In the genomic region with DNA sequence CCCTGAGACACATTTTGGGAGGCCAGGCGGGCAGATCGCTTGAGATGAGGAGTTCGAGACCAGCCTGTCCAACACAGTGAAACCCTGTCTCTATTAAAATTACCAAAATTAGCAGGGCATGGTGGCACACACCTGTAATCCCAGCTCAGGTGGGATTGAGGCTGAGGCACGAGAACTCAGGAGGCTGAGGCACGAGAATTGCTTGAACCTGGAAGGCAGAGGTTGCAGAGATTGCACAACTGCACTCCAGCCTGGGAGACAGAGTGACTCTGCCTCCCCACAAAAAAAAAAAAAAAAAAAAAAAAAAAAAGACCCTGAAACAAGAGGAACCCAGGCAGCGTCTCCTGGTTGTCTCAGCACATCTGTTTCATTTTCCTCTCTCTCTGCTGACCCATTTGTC, we compare ENCODE assay signal across 20 cellular contexts. TPM values are rescaled to one million over a fixed set of nuclear protein-coding genes. Genes with fewer than 3 reads are reported as not detected.
DNase-seq lines count a peak whose midpoint lies in the region; ATAC-seq, FAIRE-seq and TF ChIP-seq lines count a peak whose summit lies in the region.
"Had no signal": no experiment of that assay in that cellular context is flagged by ENCODE, and none has a peak within 500 bp of the region (broad histone marks: within the 10 kb centered on the region; RNA-seq: fewer than 3 reads in every experiment).

No MANE protein-coding gene starts in this region.

- POLR2A ChIA-PET in IMR-90 (lab: Charles Lee; ENCODE audit: unreplicated experiment), result no interaction called here
- POLR2A ChIA-PET in H1 (lab: Charles Lee; ENCODE audit: partially characterized antibody), result interaction anchor here (0.9 kb wide), 1 partner anchor 9 kb away, joined by 3 read pairs; no protein-coding TSS in a partner anchor

- dilution Hi-C loops in IMR-90 (cut with HindIII; ENCODE audit: low sequenced_read_pairs, unreplicated experiment), result no loop called here

- ATAC-seq in IMR-90 (ENCODE audit: low read depth), result no peak
- no peak for ATAC-seq in GM21390 (IDR thresholded peaks at IDR 0.05; ENCODE audit: unreplicated experiment)
- ATAC-seq: GM12878, PC-3 had no signal

- TF ChIP-seq CTCF in IMR-90 (conservative IDR thresholded peaks at IDR 0.05; ENCODE audit: low read depth, low read length), result no peak
- no peak for TF ChIP-seq CTCF in H1 (IDR thresholded peaks at IDR 0.05; ENCODE audit: control extremely low read depth in 1 of 3, insufficient read depth in 1 of 3, low read depth in 1 of 3, low read length in 3 of 3)
- no peak for TF ChIP-seq CTCF in progenitor cell of endocrine pancreas (IDR thresholded peaks at IDR 0.05; ENCODE audit: unreplicated experiment)

- no peak for TF ChIP-seq POLR2A in IMR-90 (IDR thresholded peaks at IDR 0.05; ENCODE audit: low read depth, low read length)
- TF ChIP-seq POLR2A in H1 (IDR thresholded peaks at IDR 0.05; ENCODE audit: control extremely low read depth in 1 of 2, low read depth in 2 of 2, low read length in 2 of 2), result no peak

- H3K27ac ChIP-seq in IMR-90 (ENCODE audit: insufficient read depth, low read length), result no peak overlapping the region
- no peak overlapping the region for H3K27ac ChIP-seq in H1 (ENCODE audit: low read depth, low read length)
- H3K27ac ChIP-seq: BLaER1, RWPE1 had no signal

- H4K8ac ChIP-seq in IMR-90 (ENCODE audit: low read depth in 2 of 2, low read length in 2 of 2) (no peak overlapping the region), H1 (ENCODE audit: extremely low read depth, insufficient read depth, low read length) (peak overlapping the region; percentile 3; the same call in 1 of the 2 replicates)

- H3K23ac ChIP-seq in IMR-90 (ENCODE audit: low read depth, low read length) (no peak overlapping the region), H1 (ENCODE audit: insufficient read length) (no peak overlapping the region)

- H3K18ac ChIP-seq in IMR-90 (ENCODE audit: low read depth, low read length), result no peak overlapping the region
- no peak overlapping the region for H3K18ac ChIP-seq in H1 (ENCODE audit: extremely low read depth, low read length)

- 100% methylated on average over 3 of the region's 6 CpGs; no CpG with 5 or more reads in 1 of the 2 experiments for WGBS in IMR-90 (ENCODE audit: extremely low coverage in 2 of 2, insufficient read length in 1 of 2), 2 experiments
- whole genome bisulfite sequencing in H1 (ENCODE audit: extremely low coverage in 1 of 2, insufficient coverage in 1 of 2, insufficient read length in 1 of 2, insufficient replicate concordance in 2 of 2, low coverage in 1 of 2, low lambda C conversion rate in 2 of 2, missing lambda C conversion rate in 1 of 2), 2 experiments, result 88% methylated on average over 6 of the region's 6 CpGs; no CpG with 5 or more reads in 1 of the 2 experiments

- H3K9me3 ChIP-seq in IMR-90 (ENCODE audit: control insufficient read depth, insufficient read depth, low read length) (no peaks in the 10 kb centered on the region), H1 (ENCODE audit: insufficient read depth in 2 of 2, low read depth in 1 of 2, low read length in 1 of 2) (no peaks in the 10 kb centered on the region)
- H3K9me3 ChIP-seq: BLaER1 had no signal

- peaks cover 19% of the 10 kb centered on the region for H3K4me1 Mint-ChIP-seq in progenitor cell of endocrine pancreas (ENCODE audit: low read depth)

- H3K23me2 ChIP-seq in H1 (ENCODE audit: low read depth, low read length), result no peaks in the 10 kb centered on the region

- H3K4ac ChIP-seq in IMR-90 (ENCODE audit: low read depth, low read length) (peak overlapping the region; percentile 68), H1 (replicated peaks; ENCODE audit: insufficient read length, low read depth, low read length) (no peak overlapping the region)

- FAIRE-seq in H1 (lab: Jason Lieb, UNC), result no peak
- FAIRE-seq: GM12878 had no signal

- H3K27me3 ChIP-seq in IMR-90 (ENCODE audit: control insufficient read depth, insufficient read depth, low read length) (no peaks in the 10 kb centered on the region), H1 (replicated peaks in 1 of 4; ENCODE audit: control insufficient read depth in 3 of 4, extremely low read depth in 1 of 4, insufficient read depth in 3 of 4, low read length in 3 of 4) (no peaks in the 10 kb centered on the region)
- H3K27me3 ChIP-seq: BLaER1 had no signal

- H4K5ac ChIP-seq in IMR-90 (ENCODE audit: low read depth, low read length), result no peak overlapping the region
- no peak overlapping the region for H4K5ac ChIP-seq in H1 (ENCODE audit: insufficient read length, low read depth, low read length)

- H3K36me3 ChIP-seq in IMR-90 (ENCODE audit: control insufficient read depth, insufficient read depth, low read length), result no peaks in the 10 kb centered on the region
- H3K36me3 ChIP-seq in H1 (ENCODE audit: control insufficient read depth in 2 of 4, insufficient read depth in 4 of 4, low read length in 3 of 4), result no peaks in the 10 kb centered on the region
- H3K36me3 ChIP-seq: BLaER1 had no signal

- H2BK15ac ChIP-seq in IMR-90 (ENCODE audit: low read depth, low read length), result no peak overlapping the region
- H2BK15ac ChIP-seq in H1 (ENCODE audit: low read length), result no peak overlapping the region

- no peak for TF ChIP-seq EP300 in H1 (IDR thresholded peaks at IDR 0.05; ENCODE audit: borderline replicate concordance in 1 of 2, low read depth in 2 of 2, low read length in 2 of 2)

- H4K91ac ChIP-seq in IMR-90 (ENCODE audit: insufficient read depth, low read depth, low read length) (peak overlapping the region; percentile 46), H1 (replicated peaks; ENCODE audit: insufficient read length, low read length) (no peak overlapping the region)

- no peak overlapping the region for H2AK9ac ChIP-seq in IMR-90 (replicated peaks; ENCODE audit: low read depth, low read length, poor library complexity)

- intact Hi-C loops in IMR-90 (cut with micrococcal nuclease), result loop anchor here (2.0 to 5.0 kb wide), 4 partner anchors 75 to 545 kb away; a partner anchor contains a TSS

- CTCF ChIA-PET in IMR-90 (lab: Yijun Ruan, JAX) (interaction anchor here (1.5 to 2.0 kb wide), 2 partner anchors 74 to 625 kb away, joined by 5 read pairs; no protein-coding TSS in a partner anchor), H1 (lab: Charles Lee; ENCODE audit: partially characterized antibody) (interaction anchor here (0.7 to 3.0 kb wide), 30 partner anchors 8 to 630 kb away, joined by 3 to 18 read pairs (median 5); no protein-coding TSS in a partner anchor)

- H3K79me1 ChIP-seq in IMR-90 (ENCODE audit: low read depth in 1 of 2, low read length in 2 of 2) (peaks cover 12 to 20% of the 10 kb centered on the region in 2 experiments; a peak in 3 of 4 replicates), H1 (ENCODE audit: low read depth, low read length) (peaks cover 2% of the 10 kb centered on the region)

- H3K36me3 Mint-ChIP-seq in progenitor cell of endocrine pancreas (ENCODE audit: insufficient read depth), result no peaks in the 10 kb centered on the region

- 0 out of 2 replicates have a peak, but pooled peaks cover 4% of the 10 kb centered on the region for H4K20me1 ChIP-seq in IMR-90 (ENCODE audit: insufficient read depth, low read length)
- no peaks in the 10 kb centered on the region for H4K20me1 ChIP-seq in H1 (replicated peaks in 1 of 2; ENCODE audit: control insufficient read depth in 1 of 2, insufficient read depth in 2 of 2, low read length in 2 of 2)
- H4K20me1 ChIP-seq: BLaER1 had no signal

- H3K79me2 ChIP-seq in H1 (ENCODE audit: control insufficient read depth in 1 of 2, insufficient read depth in 2 of 2, low read length in 2 of 2), result no peaks in the 10 kb centered on the region

- H3K27me3 Mint-ChIP-seq in progenitor cell of endocrine pancreas, result no peaks in the 10 kb centered on the region
- H3K27me3 Mint-ChIP-seq: CD4-positive, alpha-beta memory T cell had no signal

- no peaks in the 10 kb centered on the region for H3K9me1 ChIP-seq in IMR-90 (ENCODE audit: insufficient read depth, low read length)

- peak overlapping the region; percentile 51 for H3K27ac Mint-ChIP-seq in progenitor cell of endocrine pancreas
- H3K27ac Mint-ChIP-seq: HFFc6 had no signal

- no peak overlapping the region for H2BK12ac ChIP-seq in H1 (ENCODE audit: low read depth, low read length)

- peak overlapping the region; percentile 78; the same call in 1 of the 2 replicates for H2BK20ac ChIP-seq in IMR-90 (ENCODE audit: low read depth, low read length)
- H2BK20ac ChIP-seq in H1 (ENCODE audit: low read length), result no peak overlapping the region

- H2AFZ ChIP-seq in IMR-90 (replicated peaks; ENCODE audit: low read length, poor library complexity) (no peak overlapping the region), H1 (ENCODE audit: low read length) (no peak overlapping the region)

- H3K9me3 Mint-ChIP-seq in progenitor cell of endocrine pancreas (ENCODE audit: low read depth), result no peaks in the 10 kb centered on the region
- H3K9me3 Mint-ChIP-seq: CD4-positive, alpha-beta memory T cell; HFFc6 had no signal

- DNase-seq in IMR-90 (no peak), NCI-H2171 treated with DMSO at 0.1 percent for 48 hours (lab: John Stamatoyannopoulos, UW) (peak; percentile 80), H1 (ENCODE audit: low read depth in 1 of 2, low spot score in 2 of 2) (no peak), progenitor cell of endocrine pancreas (ENCODE audit: low spot score, unreplicated experiment) (no peak), OCI-M1 (lab: John Stamatoyannopoulos, UW) (no peak), dedifferentiated amniotic fluid mesenchymal stem cell (ENCODE audit: extremely low spot score) (no peak)
- DNase-seq: CD4-positive, alpha-beta memory T cell; DMS53; EL; H7; HFFc6; NCI-H1105; NCI-H1694; NCI-H2227 treated with DMSO at 0.1 percent for 48 hours; PC-3; SIG-M5 had no signal

- in situ Hi-C loops in IMR-90 (cut with MboI; ENCODE audit: low sequenced_read_pairs), result loop anchor here (5.0 to 10.0 kb wide), 2 partner anchors 517 to 625 kb away; no protein-coding TSS in a partner anchor

- H3K4me1 ChIP-seq in IMR-90 (ENCODE audit: control insufficient read depth, insufficient read depth, low read length) (peaks cover 8% of the 10 kb centered on the region), H1 (replicated peaks in 1 of 4; ENCODE audit: control insufficient read depth in 3 of 4, insufficient read depth in 4 of 4, low read length in 3 of 4) (peaks cover 0 to 6% (median 0%) of the 10 kb centered on the region in 4 experiments; a peak in 1 of 7 replicates)
- H3K4me1 ChIP-seq: BLaER1 had no signal

- no peak overlapping the region for H3K9ac ChIP-seq in IMR-90 (ENCODE audit: low read depth, low read length)
- no peak overlapping the region for H3K9ac ChIP-seq in H1 (replicated peaks in 1 of 4; ENCODE audit: extremely low read depth in 1 of 4, low read depth in 3 of 4, low read length in 3 of 4)
- H3K9ac ChIP-seq: BLaER1 had no signal

- H2BK120ac ChIP-seq in IMR-90 (ENCODE audit: low read depth, low read length) (peak overlapping the region; percentile 58; the same call in 1 of the 2 replicates), H1 (replicated peaks; ENCODE audit: low read depth, low read length) (no peak overlapping the region)

- H3K56ac ChIP-seq in IMR-90 (ENCODE audit: extremely low read depth, insufficient read depth, low read length), result no peak overlapping the region
- no peak overlapping the region for H3K56ac ChIP-seq in H1 (replicated peaks; ENCODE audit: insufficient read length, low read depth, low read length)

- H2AK5ac ChIP-seq in IMR-90 (ENCODE audit: low read depth, low read length) (peak overlapping the region; percentile 5; the same call in 1 of the 2 replicates), H1 (ENCODE audit: low read depth, low read length) (no peak overlapping the region)

- H3K4me3 Mint-ChIP-seq in progenitor cell of endocrine pancreas (ENCODE audit: low read depth), result no peak overlapping the region
- H3K4me3 Mint-ChIP-seq: CD4-positive, alpha-beta memory T cell; HFFc6 had no signal

- no peak overlapping the region for H3K4me2 ChIP-seq in IMR-90 (ENCODE audit: low read depth, low read length)
- H3K4me2 ChIP-seq in H1 (ENCODE audit: insufficient read depth in 1 of 2, low read depth in 2 of 2, low read length in 2 of 2), result no peak overlapping the region
- H3K4me2 ChIP-seq: BLaER1 had no signal

- TF ChIP-seq RAD21 in IMR-90 (IDR thresholded peaks at IDR 0.05; ENCODE audit: low read length) (no peak), H1 (IDR thresholded peaks at IDR 0.05 in 1 of 2, conservative IDR thresholded peaks at IDR 0.05 in 1 of 2; ENCODE audit: low read depth in 2 of 2, low read length in 2 of 2) (no peak)

- H2BK5ac ChIP-seq in IMR-90 (ENCODE audit: low read depth, low read length, poor library complexity, severe bottlenecking) (no peak overlapping the region), H1 (ENCODE audit: low read depth, low read length) (no peak overlapping the region; the same call in 1 of the 2 replicates)

- H3K14ac ChIP-seq in IMR-90 (replicated peaks; ENCODE audit: low read depth, low read length), result 0 out of 2 replicates have a peak overlapping the region, but pooled peaks have one; percentile 56
- H3K14ac ChIP-seq in H1 (ENCODE audit: insufficient read length), result no peak overlapping the region

- no TSS peak for BruUV-seq in IMR-90 (replicated peaks; lab: Mats Ljungman, UMichigan)

- no peak overlapping the region for H3K4me3 ChIP-seq in IMR-90 (ENCODE audit: insufficient read depth, low read depth, low read length)
- H3K4me3 ChIP-seq in H1 (ENCODE audit: extremely low read depth in 1 of 4, insufficient read depth in 2 of 4, low read depth in 3 of 4, low read length in 4 of 4), result no peak overlapping the region
- H3K4me3 ChIP-seq: BLaER1, GM12878 had no signal

RNA-seq across cellular contexts. Expression of a gene that starts 24.2 kb away (rescaled TPM):
- total RNA-seq in IMR-90 (2012; rRNA removed) (82.5 and 94.5 TPM in 2 replicates), progenitor cell of endocrine pancreas (31.1 and 34.5 TPM in 2 replicates)
- polyA plus RNA-seq in IMR-90 (2012; rRNA removed) (35.8 and 42.6 TPM in 2 replicates), H1 (2011; rRNA removed) (33.0 and 37.4 TPM in 2 replicates)
- polyA plus RNA-seq in IMR-90 (2012; cell fraction: cytosol; rRNA removed), result 31.9 and 32.3 TPM in 2 replicates
- 12.6 and 24.0 TPM in 2 replicates for polyA plus RNA-seq in IMR-90 (2012; cell fraction: nucleus; rRNA removed; ENCODE audit: low replicate concordance)
- total RNA-seq in H1 (2021; fragmentation: NEBNext Ultra II Directional; extraction: Animal tissue kit (Norgen Biotek cat#: 25700)), result 60.2 and 65.4 TPM in 2 replicates
- 40.6 TPM for polyA plus RNA-seq in H1 (2011; cell fraction: cytosol; rRNA removed)
- 41.9 TPM for polyA plus RNA-seq in H1 (2011; cell fraction: nucleus; rRNA removed)
- polyA plus RNA-seq in H1 (2012, experiment 1 of 2), result 60.4 to 75.1 TPM (median 68.0 TPM) in 4 replicates
- 48.0 TPM for polyA plus RNA-seq in H1 (2012, experiment 2 of 2)
- 50.1 TPM for polyA plus RNA-seq in H1 (2013, experiment 1 of 2)
- 47.0 TPM for polyA plus RNA-seq in H1 (2013, experiment 2 of 2)
- polyA minus RNA-seq in H1 (2011; rRNA and poly(A)+ RNA removed), result 44.4 and 48.0 TPM in 2 replicates
- 32.4 TPM for polyA minus RNA-seq in H1 (2011; cell fraction: cytosol; rRNA and poly(A)+ RNA removed)
- 24.7 TPM for polyA minus RNA-seq in H1 (2011; cell fraction: nucleus; rRNA and poly(A)+ RNA removed)
